ENCODE assay signal across 16 cellular contexts in the genomic region with DNA sequence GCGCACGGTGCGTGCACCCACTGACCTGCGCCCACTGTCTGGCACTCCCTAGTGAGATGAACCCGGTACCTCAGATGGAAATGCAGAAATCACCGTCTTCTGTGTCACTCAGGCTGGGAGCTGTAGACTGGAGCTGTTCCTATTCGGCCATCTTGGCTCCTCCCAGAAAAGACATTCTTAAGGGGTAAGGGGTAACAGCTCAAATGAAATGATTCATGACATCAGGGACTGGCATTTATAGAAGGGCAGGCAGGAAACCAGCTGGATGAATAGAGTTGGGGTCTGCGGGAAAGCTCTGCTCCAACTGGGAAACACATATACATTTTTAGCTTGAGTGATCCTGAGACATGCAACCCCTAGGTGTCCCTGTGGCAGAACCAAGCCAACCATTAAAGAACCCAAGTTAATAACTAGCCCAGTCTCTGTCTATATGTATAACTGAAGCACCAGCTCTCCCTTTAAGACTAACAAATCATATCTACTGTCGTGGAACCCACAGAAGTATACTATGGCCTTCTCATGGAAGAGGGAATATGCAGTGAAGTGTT.
"Had no signal": no experiment of that assay in that cellular context is flagged by ENCODE, and none has a peak within 500 bp of the region (broad histone marks: within the 10 kb centered on the region; RNA-seq: fewer than 3 reads in every experiment).

No MANE protein-coding gene starts in this region.

- H3K36me3 ChIP-seq: suprapubic skin, tibial nerve had no signal

- H3K27me3 ChIP-seq: stomach, suprapubic skin, tibial nerve had no signal

- H3K27ac ChIP-seq: coronary artery, skin epidermis, stomach, suprapubic skin, tibial nerve had no signal

- H3K4me3 ChIP-seq: coronary artery, skin epidermis, stomach, suprapubic skin, tibial nerve had no signal

- FAIRE-seq: astrocyte had no signal

- ATAC-seq: right cardiac atrium had no signal

- H3K4me1 ChIP-seq: stomach, suprapubic skin, tibial nerve had no signal

- DNase-seq: activated CD4-positive, alpha-beta memory T cell treated with anti-CD3 and anti-CD28 coated beads for 36 hours; activated CD4-positive, alpha-beta T cell treated with anti-CD3 and anti-CD28 coated beads for 4 hours; activated CD4-positive, CD25-positive, alpha-beta regulatory T cell; activated naive CD4-positive, alpha-beta T cell treated with Interleukin-2 at 50 U/mL for 16 hours; activated naive CD8-positive, alpha-beta T cell treated with anti-CD3 and anti-CD28 coated beads for 36 hours; activated T-cell treated with anti-CD3 and anti-CD28 coated beads, Interleukin-2, amount 50 U/mL, for 48 hours; cerebellar nuclear complex; stimulated activated CD4-positive, alpha-beta T cell treated with anti-CD3 and anti-CD28 coated beads, Interleukin-1b, Interleukin-23, amount 100 ng/mL, for 48 hours; stomach had no signal

- H3K27ac Mint-ChIP-seq: activated CD4-positive, alpha-beta memory T cell treated with anti-CD3 and anti-CD28 coated beads for 36 hours; activated naive CD8-positive, alpha-beta T cell treated with anti-CD3 and anti-CD28 coated beads for 36 hours; T-helper 1 cell treated with Interleukin-12 subunit alpha and Interleukin-12 subunit beta and Interleukin-4 antibody, amounts not matched to agents 30 μg/mL and 1 μg/mL, for 36 hours had no signal

- H3K9me3 ChIP-seq: suprapubic skin had no signal

- H3K4me1 Mint-ChIP-seq: activated naive CD8-positive, alpha-beta T cell treated with anti-CD3 and anti-CD28 coated beads for 36 hours had no signal

- H3K27me3 Mint-ChIP-seq: activated CD4-positive, alpha-beta memory T cell treated with anti-CD3 and anti-CD28 coated beads for 36 hours; activated naive CD8-positive, alpha-beta T cell treated with anti-CD3 and anti-CD28 coated beads for 36 hours had no signal

- H3K4me3 Mint-ChIP-seq: activated CD4-positive, alpha-beta memory T cell treated with anti-CD3 and anti-CD28 coated beads for 36 hours; activated naive CD8-positive, alpha-beta T cell treated with anti-CD3 and anti-CD28 coated beads for 36 hours; T-helper 1 cell treated with Interleukin-12 subunit alpha and Interleukin-12 subunit beta and Interleukin-4 antibody, amounts not matched to agents 30 μg/mL and 1 μg/mL, for 36 hours had no signal
